Comparison of ENCODE assay signal across 19 cellular contexts in genomic region chr1:234527346-234527745, GRCh38.
"Had no signal": no experiment of that assay in that cellular context is flagged by ENCODE, and none has a peak within 500 bp of the region (broad histone marks: within the 10 kb centered on the region; RNA-seq: fewer than 3 reads in every experiment).

No MANE protein-coding gene starts in this region.

- H3K27me3 ChIP-seq: hepatocyte, neutrophil, transverse colon had no signal

- DNase-seq: dermis blood vessel endothelial cell; effector CD4-positive, alpha-beta T cell; endodermal cell; erythroblast; foreskin melanocyte; mammary epithelial cell; retina; stimulated activated CD4-positive, alpha-beta T cell treated with anti-CD3 and anti-CD28 coated beads, Interleukin-2, amount 100 ng/mL, for 24 hours; stimulated activated CD4-positive, alpha-beta T cell treated with anti-CD3 and anti-CD28 coated beads, Interleukin-4, amount 100 ng/mL, for 4 hours; stimulated activated naive B cell treated with anti-CD40 and anti-IgM and Interleukin-4, amounts not matched to agents 10 μg/mL and 1 μg/mL and 100 μg/mL, for 72 hours; stimulated activated naive CD8-positive, alpha-beta T cell treated with anti-CD3 and anti-CD28 coated beads, Interleukin-15, amount 100 ng/mL, for 72 hours; transverse colon had no signal

- H3K27ac Mint-ChIP-seq: endodermal cell; natural killer cell treated with Interleukin-12 subunit alpha and Interleukin-12 subunit beta and Interleukin-15 and Interleukin-18, amount 100 ng/mL, for 72 hours; stimulated activated naive CD8-positive, alpha-beta T cell treated with anti-CD3 and anti-CD28 coated beads, Interleukin-15, amount 100 ng/mL, for 72 hours had no signal

- H3K36me3 ChIP-seq: neutrophil, thoracic aorta, transverse colon had no signal

- ATAC-seq: natural killer cell treated with Interleukin-12 subunit alpha and Interleukin-12 subunit beta and Interleukin-15 and Interleukin-18, amount 100 ng/mL, for 72 hours; psoas muscle; sciatic nerve; stimulated activated naive B cell treated with anti-CD40 and anti-IgM and Interleukin-4, amounts not matched to agents 10 μg/mL and 1 μg/mL and 100 μg/mL, for 72 hours; stimulated activated naive CD8-positive, alpha-beta T cell treated with anti-CD3 and anti-CD28 coated beads, Interleukin-15, amount 100 ng/mL, for 72 hours had no signal

- H3K9me3 Mint-ChIP-seq: endodermal cell; natural killer cell treated with Interleukin-12 subunit alpha and Interleukin-12 subunit beta and Interleukin-15 and Interleukin-18, amount 100 ng/mL, for 72 hours; stimulated activated naive B cell treated with anti-CD40 and anti-IgM and Interleukin-4, amounts not matched to agents 10 μg/mL and 1 μg/mL and 100 μg/mL, for 72 hours had no signal

- H3K36me3 Mint-ChIP-seq: natural killer cell treated with Interleukin-12 subunit alpha and Interleukin-12 subunit beta and Interleukin-15 and Interleukin-18, amount 100 ng/mL, for 72 hours; stimulated activated naive B cell treated with anti-CD40 and anti-IgM and Interleukin-4, amounts not matched to agents 10 μg/mL and 1 μg/mL and 100 μg/mL, for 72 hours had no signal

- H3K4me3 ChIP-seq: hepatocyte, psoas muscle, skin epidermis, thoracic aorta, transverse colon had no signal

- H3K9me3 ChIP-seq: neutrophil, psoas muscle, thoracic aorta, transverse colon had no signal

- H3K4me3 Mint-ChIP-seq: endodermal cell; natural killer cell treated with Interleukin-12 subunit alpha and Interleukin-12 subunit beta and Interleukin-15 and Interleukin-18, amount 100 ng/mL, for 72 hours; stimulated activated naive B cell treated with anti-CD40 and anti-IgM and Interleukin-4, amounts not matched to agents 10 μg/mL and 1 μg/mL and 100 μg/mL, for 72 hours; stimulated activated naive CD8-positive, alpha-beta T cell treated with anti-CD3 and anti-CD28 coated beads, Interleukin-15, amount 100 ng/mL, for 72 hours had no signal

- H3K27ac ChIP-seq: hepatocyte, thoracic aorta had no signal
